Comparison of ENCODE assay signal across 7 cellular contexts in the genomic region with DNA sequence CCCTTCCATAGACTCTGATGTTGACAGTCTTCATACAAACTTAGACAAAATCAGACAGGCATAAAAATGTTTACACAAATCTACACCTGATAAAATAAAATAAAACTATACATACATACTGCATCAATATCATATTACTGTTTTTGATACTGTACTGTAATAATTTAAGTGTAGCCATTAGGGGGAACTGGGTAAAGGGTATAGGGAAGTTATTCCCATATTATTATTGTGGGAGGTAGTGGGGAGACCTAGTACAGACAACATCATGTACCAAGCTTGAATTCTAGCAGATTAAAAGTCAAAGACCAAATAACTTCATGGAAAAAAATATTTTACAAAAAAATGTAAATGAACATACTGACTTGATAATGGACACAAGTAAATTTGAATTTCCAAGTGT.
"Had no signal": no experiment of that assay in that cellular context is flagged by ENCODE, and none has a peak within 500 bp of the region (broad histone marks: within the 10 kb centered on the region; RNA-seq: fewer than 3 reads in every experiment).

No MANE protein-coding gene starts in this region.

- H3K27ac ChIP-seq: GM23248 had no signal

- DNase-seq: GM23248, GOT3, H7, IMR-90 had no signal

- H3K9me3 ChIP-seq: HAP-1 had no signal

- ATAC-seq: HCT116, K562 had no signal
